In the genomic region with DNA sequence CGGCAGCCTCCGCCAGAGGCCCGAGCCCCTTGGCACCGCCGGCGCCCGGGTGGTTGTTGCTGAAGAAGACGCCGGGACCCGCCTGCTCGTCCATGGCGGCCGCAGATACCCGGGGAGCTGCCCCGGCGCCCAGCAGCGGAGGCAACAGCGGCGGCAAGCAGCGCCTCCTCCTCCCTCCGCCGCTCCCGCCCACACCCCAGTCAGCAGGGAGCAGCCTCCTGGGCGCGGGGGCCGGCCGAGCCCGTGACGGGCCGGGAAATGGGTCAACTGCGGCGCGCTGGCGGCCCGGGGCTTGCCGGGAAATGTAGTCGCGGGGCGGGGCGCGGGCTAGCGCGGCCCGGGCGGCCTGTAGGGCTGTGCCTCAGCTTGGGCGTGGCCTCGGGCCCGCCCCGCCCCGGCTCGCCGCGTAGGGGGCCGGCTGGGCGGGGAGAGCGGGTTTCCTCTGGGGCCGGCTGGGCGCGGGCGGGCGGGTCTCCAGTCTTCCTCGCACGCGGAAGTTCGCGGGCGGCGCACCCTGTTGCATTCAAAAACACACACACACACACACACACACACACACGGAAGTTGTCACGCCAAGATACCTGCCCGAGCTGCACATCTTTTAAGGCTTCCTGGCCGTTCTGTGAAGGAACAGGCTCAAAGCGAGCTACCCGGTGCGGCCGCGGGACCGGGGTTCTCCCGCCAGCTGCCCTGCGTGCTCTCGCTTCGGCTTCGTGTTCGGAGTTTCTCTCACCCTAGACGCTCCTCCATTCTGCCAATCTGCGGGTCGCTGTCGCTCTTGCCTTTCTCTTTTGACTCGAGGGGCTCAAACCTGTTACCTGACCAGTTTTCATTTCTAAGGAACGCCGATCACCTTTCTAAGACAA, we compare ENCODE assay signal across 8 cellular contexts. TPM values are rescaled to one million over a fixed set of nuclear protein-coding genes. Genes with fewer than 3 reads are reported as not detected.
DNase-seq lines count a peak whose midpoint lies in the region; ATAC-seq and FAIRE-seq lines count a peak whose summit lies in the region.

A gene with protein sequence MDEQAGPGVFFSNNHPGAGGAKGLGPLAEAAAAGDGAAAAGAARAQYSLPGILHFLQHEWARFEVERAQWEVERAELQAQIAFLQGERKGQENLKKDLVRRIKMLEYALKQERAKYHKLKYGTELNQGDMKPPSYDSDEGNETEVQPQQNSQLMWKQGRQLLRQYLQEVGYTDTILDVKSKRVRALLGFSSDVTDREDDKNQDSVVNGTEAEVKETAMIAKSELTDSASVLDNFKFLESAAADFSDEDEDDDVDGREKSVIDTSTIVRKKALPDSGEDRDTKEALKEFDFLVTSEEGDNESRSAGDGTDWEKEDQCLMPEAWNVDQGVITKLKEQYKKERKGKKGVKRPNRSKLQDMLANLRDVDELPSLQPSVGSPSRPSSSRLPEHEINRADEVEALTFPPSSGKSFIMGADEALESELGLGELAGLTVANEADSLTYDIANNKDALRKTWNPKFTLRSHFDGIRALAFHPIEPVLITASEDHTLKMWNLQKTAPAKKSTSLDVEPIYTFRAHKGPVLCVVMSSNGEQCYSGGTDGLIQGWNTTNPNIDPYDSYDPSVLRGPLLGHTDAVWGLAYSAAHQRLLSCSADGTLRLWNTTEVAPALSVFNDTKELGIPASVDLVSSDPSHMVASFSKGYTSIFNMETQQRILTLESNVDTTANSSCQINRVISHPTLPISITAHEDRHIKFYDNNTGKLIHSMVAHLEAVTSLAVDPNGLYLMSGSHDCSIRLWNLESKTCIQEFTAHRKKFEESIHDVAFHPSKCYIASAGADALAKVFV (minus strand): TSS at position 167 of the 866 bp plus-strand sequence. CDS start 73 bp downstream, at position 94.

- H3K4ac ChIP-seq in mesendoderm (ENCODE audit: low read depth, low read length) = peak within 1 kb of the TSS; percentile 22

- H3K27me3 ChIP-seq in mesendoderm (ENCODE audit: insufficient read depth, low read length, poor library complexity) = no peaks in the 10 kb centered on the region

- H2BK120ac ChIP-seq in mesendoderm (ENCODE audit: low read depth, low read length) = peak within 1 kb of the TSS; percentile 64

- peak within 1 kb of the TSS; percentile 86 for H2BK5ac ChIP-seq in mesendoderm (ENCODE audit: low read length)

- H3K4me1 ChIP-seq in mesendoderm (ENCODE audit: control insufficient read depth, low read depth, low read length) = peaks cover 13% of the 10 kb centered on the region

- peaks cover 17% of the 10 kb centered on the region for H3K36me3 Mint-ChIP-seq in effector memory CD8-positive, alpha-beta T cell (ENCODE audit: insufficient read depth)

- H3K79me2 ChIP-seq in mesendoderm (ENCODE audit: control insufficient read depth, insufficient read depth, low read length) = peaks cover 24% of the 10 kb centered on the region

- no peaks in the 10 kb centered on the region for H3K27me3 Mint-ChIP-seq in effector memory CD8-positive, alpha-beta T cell

- peak within 1 kb of the TSS; percentile 96 for H3K56ac ChIP-seq in mesendoderm (ENCODE audit: low read length)

- H4K8ac ChIP-seq in mesendoderm (ENCODE audit: low read depth, low read length) = no peak within 1 kb of the TSS

- H3K9ac ChIP-seq in mesendoderm (ENCODE audit: low read length) = peak within 1 kb of the TSS; percentile 90

- no CpG with 5 or more reads among the region's 91 CpGs for WGBS in mesendoderm (ENCODE audit: extremely low coverage, insufficient coverage, low lambda C conversion rate)

- no peaks in the 10 kb centered on the region for H3K36me3 ChIP-seq in mesendoderm (ENCODE audit: control insufficient read depth, insufficient read depth, low read length)

- peak; percentile 95 for ATAC-seq in GM21381 (IDR thresholded peaks at IDR 0.05; ENCODE audit: unreplicated experiment)
- peak; percentile 87 for ATAC-seq in effector memory CD8-positive, alpha-beta T cell (replicated peaks)

- H3K4me3 Mint-ChIP-seq in effector memory CD8-positive, alpha-beta T cell = peak within 1 kb of the TSS; percentile 98 to 99

- H3K4me3 ChIP-seq in mesendoderm (ENCODE audit: low read length) = peak within 1 kb of the TSS; percentile 76

- no peak within 1 kb of the TSS for H2AK5ac ChIP-seq in mesendoderm (ENCODE audit: low read length)

- H3K4me2 ChIP-seq in mesendoderm (ENCODE audit: low read length) = peak within 1 kb of the TSS; percentile 90

- no peaks in the 10 kb centered on the region for H3K9me3 Mint-ChIP-seq in effector memory CD8-positive, alpha-beta T cell

- peaks cover 45 to 48% of the 10 kb centered on the region in 2 donors for H3K4me1 Mint-ChIP-seq in effector memory CD8-positive, alpha-beta T cell (ENCODE audit: low read depth in 2 of 2)

- no peak within 1 kb of the TSS for H3K23ac ChIP-seq in mesendoderm (ENCODE audit: low read length)

- H3K79me1 ChIP-seq in mesendoderm (ENCODE audit: low read length) = peaks cover 4% of the 10 kb centered on the region

- H2BK15ac ChIP-seq in mesendoderm (replicated peaks; ENCODE audit: low read depth) = no peak within 1 kb of the TSS

- peak; percentile 97 for DNase-seq in COR-L47 (lab: John Stamatoyannopoulos, UW)
- DNase-seq in HTR-8/SVneo (ENCODE audit: insufficient read length, low spot score) = peak; percentile 93
- peak; percentile 97 for DNase-seq in NOMO-1 treated with DMSO at 0.1 percent for 48 hours (lab: John Stamatoyannopoulos, UW; ENCODE audit: unreplicated experiment)
- DNase-seq in activated CD8-positive, alpha-beta memory T cell treated with anti-CD3 and anti-CD28 coated beads for 4 hours (ENCODE audit: low read depth in 2 of 2) = peak; percentile 95
- DNase-seq in effector memory CD8-positive, alpha-beta T cell = peak; percentile 96 to 99 (median 98)
- peak; percentile 98 for DNase-seq in mesendoderm
- peak; percentile 99 for DNase-seq in stimulated activated CD8-positive, alpha-beta memory T cell treated with anti-CD3 and anti-CD28 coated beads, Interleukin-12 subunit alpha, Interleukin-12 subunit beta, amount 100 ng/mL, for 4 hours (ENCODE audit: low read depth)

- peak within 1 kb of the TSS; percentile 99 for H3K27ac ChIP-seq in mesendoderm (ENCODE audit: low read depth, low read length)

- no peak within 1 kb of the TSS for H4K5ac ChIP-seq in mesendoderm (ENCODE audit: low read length)

- H3K27ac Mint-ChIP-seq in effector memory CD8-positive, alpha-beta T cell = peak within 1 kb of the TSS; percentile 97 to 99

- FAIRE-seq in HTR-8/SVneo (lab: Jason Lieb, UNC) = peak; percentile 96

- H3K18ac ChIP-seq in mesendoderm (ENCODE audit: low read length) = peak within 1 kb of the TSS; percentile 99

RNA-seq across cellular contexts. Expression of the gene that starts here (rescaled TPM):
- 27.2 TPM for polyA plus RNA-seq in mesendoderm (2013, experiment 1 of 2)
- 28.7 TPM for polyA plus RNA-seq in mesendoderm (2013, experiment 2 of 2)

Comparison
In these comparisons a context has a peak if more than half of its experiments do, and no peak if none do; other contexts are left out.
1. Peak in every context shown above with its lines: DNase-seq, ATAC-seq, H3K4me3 ChIP-seq and H3K27ac ChIP-seq.